ENCODE assay signal across 27 cellular contexts in the genomic region with DNA sequence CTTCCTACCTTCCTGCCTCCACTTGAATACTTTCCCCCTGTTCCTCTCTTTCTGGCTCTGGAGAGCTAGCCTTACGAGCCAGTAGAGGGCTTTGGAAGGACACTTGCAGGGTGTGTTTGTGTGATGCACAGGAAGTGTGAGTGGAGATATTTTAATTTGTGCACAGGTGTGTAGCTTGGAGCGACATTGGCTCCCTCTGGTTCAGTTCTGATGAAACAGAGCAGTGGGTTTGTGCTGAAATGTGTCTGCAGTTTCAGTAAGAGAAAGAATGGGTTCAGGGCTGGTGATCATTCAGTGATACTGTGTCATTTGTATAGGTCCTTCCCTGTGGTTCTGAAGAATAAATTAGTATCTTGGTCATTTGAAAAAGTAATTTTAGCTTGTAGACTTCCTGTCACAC.
"Had no signal": no experiment of that assay in that cellular context is flagged by ENCODE, and none has a peak within 500 bp of the region (broad histone marks: within the 10 kb centered on the region; RNA-seq: fewer than 3 reads in every experiment).

No MANE protein-coding gene starts in this region.

- H3K9me3 Mint-ChIP-seq: activated B cell treated with CpG ODN at 0.5 μM for 24 hours; activated naive CD4-positive, alpha-beta T cell treated with anti-CD3 and anti-CD28 coated beads for 36 hours; activated naive CD8-positive, alpha-beta T cell treated with anti-CD3 and anti-CD28 coated beads, Interleukin-2, amount 10 ng/mL, durations not matched to agents 7 days and 5 days; activated T-cell treated with anti-CD3 and anti-CD28 coated beads, Interleukin-2, amount 50 U/mL, for 4 hours; immature natural killer cell; naive thymus-derived CD4-positive, alpha-beta T cell; neural progenitor cell; T-cell had no signal

- H3K9me3 ChIP-seq: left lung, upper lobe of left lung had no signal

- H3K27me3 Mint-ChIP-seq: activated B cell treated with CpG ODN at 0.5 μM for 24 hours; activated CD4-positive, alpha-beta T cell treated with anti-CD3 and anti-CD28 coated beads for 36 hours; activated naive CD8-positive, alpha-beta T cell treated with anti-CD3 and anti-CD28 coated beads, Interleukin-2, amount 10 ng/mL, durations not matched to agents 7 days and 5 days; naive thymus-derived CD4-positive, alpha-beta T cell; T-cell had no signal

- DNase-seq: activated B cell treated with CpG ODN at 0.5 μM for 24 hours; activated CD4-positive, alpha-beta T cell treated with anti-CD3 and anti-CD28 coated beads for 36 hours; activated CD4-positive, alpha-beta T cell treated with anti-CD3 and anti-CD28 coated beads, Interleukin-2, amount 50 U/mL, for 48 hours; activated CD8-positive, alpha-beta memory T cell treated with anti-CD3 and anti-CD28 coated beads, Interleukin-2, amount 50 U/mL, for 48 hours; activated effector memory CD4-positive, alpha-beta T cell treated with Interleukin-2 at 50 U/mL for 16 hours; activated naive CD4-positive, alpha-beta T cell treated with anti-CD3 and anti-CD28 coated beads for 36 hours; activated naive CD8-positive, alpha-beta T cell treated with anti-CD3 and anti-CD28 coated beads, Interleukin-2, amount 10 ng/mL, durations not matched to agents 7 days and 5 days; activated T-cell treated with anti-CD3 and anti-CD28 coated beads, Interleukin-2, amount 50 U/mL, for 4 hours; amniotic stem cell; cerebellar nuclear complex; cortex of kidney; erythroblast; foreskin keratinocyte; immature natural killer cell; kidney glomerular epithelial cell; left lung; naive thymus-derived CD4-positive, alpha-beta T cell; posterior cingulate gyrus; small intestine; stimulated activated CD4-positive, alpha-beta T cell treated with anti-CD3 and anti-CD28 coated beads, Interleukin-2, amount 100 ng/mL, for 48 hours; stimulated activated CD8-positive, alpha-beta memory T cell treated with anti-CD3 and anti-CD28 coated beads, Interleukin-4, amount 100 ng/mL, for 48 hours; stimulated activated naive CD8-positive, alpha-beta T cell treated with anti-CD3 and anti-CD28 coated beads, Interleukin-15, Interleukin-2, amounts not matched to agents 100 U/mL and 50 U/mL, for 24 hours; T-cell; upper lobe of left lung had no signal

- H3K4me3 ChIP-seq: left lung, lung, neural progenitor cell, upper lobe of left lung had no signal

- H3K9ac ChIP-seq: neural progenitor cell had no signal

- H3K36me3 ChIP-seq: neural progenitor cell had no signal

- ATAC-seq: activated CD4-positive, alpha-beta T cell treated with anti-CD3 and anti-CD28 coated beads for 36 hours; activated T-cell treated with anti-CD3 and anti-CD28 coated beads, Interleukin-2, amount 50 U/mL, for 4 hours; foreskin keratinocyte; left lung; naive thymus-derived CD4-positive, alpha-beta T cell; sciatic nerve; stimulated activated naive CD8-positive, alpha-beta T cell treated with anti-CD3 and anti-CD28 coated beads, Interleukin-15, Interleukin-2, amounts not matched to agents 100 U/mL and 50 U/mL, for 24 hours; T-cell had no signal

- H3K4me2 ChIP-seq: neural progenitor cell had no signal

- H3K27me3 ChIP-seq: foreskin keratinocyte, left lung, neural progenitor cell, upper lobe of left lung had no signal

- H2AFZ ChIP-seq: neural progenitor cell had no signal

- H3K27ac Mint-ChIP-seq: activated B cell treated with CpG ODN at 0.5 μM for 24 hours; activated CD4-positive, alpha-beta T cell treated with anti-CD3 and anti-CD28 coated beads for 36 hours; activated naive CD4-positive, alpha-beta T cell treated with anti-CD3 and anti-CD28 coated beads for 36 hours; activated naive CD8-positive, alpha-beta T cell treated with anti-CD3 and anti-CD28 coated beads, Interleukin-2, amount 10 ng/mL, durations not matched to agents 7 days and 5 days; neural progenitor cell; T-cell had no signal

- H3K27ac ChIP-seq: foreskin keratinocyte, left lung, neural progenitor cell, upper lobe of left lung had no signal

- H3K4me1 ChIP-seq: foreskin keratinocyte, upper lobe of left lung had no signal

- H3K4me3 Mint-ChIP-seq: activated B cell treated with CpG ODN at 0.5 μM for 24 hours; activated CD4-positive, alpha-beta T cell treated with anti-CD3 and anti-CD28 coated beads for 36 hours; activated naive CD4-positive, alpha-beta T cell treated with anti-CD3 and anti-CD28 coated beads for 36 hours; activated naive CD8-positive, alpha-beta T cell treated with anti-CD3 and anti-CD28 coated beads, Interleukin-2, amount 10 ng/mL, durations not matched to agents 7 days and 5 days; activated T-cell treated with anti-CD3 and anti-CD28 coated beads, Interleukin-2, amount 50 U/mL, for 4 hours; immature natural killer cell; naive thymus-derived CD4-positive, alpha-beta T cell; neural progenitor cell; T-cell had no signal
